In the genomic region with DNA sequence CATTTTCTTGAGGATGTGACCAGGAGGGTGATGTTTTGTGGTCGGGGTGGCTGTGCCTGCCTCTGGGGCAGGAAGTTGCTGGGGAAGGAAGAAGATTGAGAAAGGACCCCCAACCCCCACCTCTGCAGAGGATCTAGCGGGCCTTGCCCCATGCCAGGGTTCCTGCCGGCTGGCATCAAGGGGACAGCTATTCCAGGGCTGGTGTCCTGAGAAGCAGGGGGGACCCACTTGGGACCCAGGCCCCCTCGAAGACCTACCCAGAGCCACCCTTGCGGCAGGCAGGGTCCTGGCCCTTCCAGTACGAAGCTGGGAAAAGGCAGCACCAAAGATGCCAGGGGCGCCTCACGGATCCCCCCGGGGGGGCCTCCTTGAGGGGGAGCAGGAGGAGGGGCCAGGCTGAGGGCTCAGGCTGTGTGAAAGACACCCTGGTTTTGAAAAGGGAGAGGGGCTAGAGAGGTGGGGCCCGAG, we compare ENCODE assay signal across 8 cellular contexts. TPM values are rescaled to one million over a fixed set of nuclear protein-coding genes. Genes with fewer than 3 reads are reported as not detected.
DNase-seq lines count a peak whose midpoint lies in the region; ATAC-seq and TF ChIP-seq lines count a peak whose summit lies in the region.

No MANE protein-coding gene starts in this region.

- no peaks in the 10 kb centered on the region for H3K27me3 ChIP-seq in IMR-90 (ENCODE audit: control insufficient read depth, insufficient read depth, low read length)
- no peaks in the 10 kb centered on the region for H3K27me3 ChIP-seq in WERI-Rb-1 (ENCODE audit: insufficient read depth, low read depth, severe bottlenecking)
- no peaks in the 10 kb centered on the region for H3K27me3 ChIP-seq in heart right ventricle
- H3K27me3 ChIP-seq in spleen (replicated peaks in 1 of 7) = no peaks in the 10 kb centered on the region

- DNase-seq in IMR-90 (no peak), WERI-Rb-1 (no peak), heart right ventricle (peak; percentile 23), spleen (peak; percentile 88), HuH-7.5 (ENCODE audit: low spot score) (no peak), ecto neural progenitor cell (ENCODE audit: low spot score) (no peak), NCI-H2171 treated with DMSO at 0.1 percent for 48 hours (lab: John Stamatoyannopoulos, UW) (no peak)

- no peak overlapping the region for H2AK5ac ChIP-seq in IMR-90 (ENCODE audit: low read depth, low read length)

- H3K4me1 ChIP-seq in IMR-90 (ENCODE audit: control insufficient read depth, insufficient read depth, low read length) = peaks cover 51% of the 10 kb centered on the region
- H3K4me1 ChIP-seq in heart right ventricle = peaks cover 56 to 99% (median 96%) of the 10 kb centered on the region in 9 donors
- peaks cover 75 to 100% (median 97%) of the 10 kb centered on the region in 6 donors for H3K4me1 ChIP-seq in spleen

- no peak overlapping the region; the same call in 1 of the 2 replicates for H3K18ac ChIP-seq in IMR-90 (ENCODE audit: low read depth, low read length)

- no peak overlapping the region for H3K9ac ChIP-seq in IMR-90 (ENCODE audit: low read depth, low read length)

- H3K4ac ChIP-seq in IMR-90 (ENCODE audit: low read depth, low read length) = no peak overlapping the region

- no peak overlapping the region for H3K56ac ChIP-seq in IMR-90 (ENCODE audit: extremely low read depth, insufficient read depth, low read length)

- no TSS peak for BruUV-seq in IMR-90 (replicated peaks; lab: Mats Ljungman, UMichigan)

- no peak overlapping the region for H2BK15ac ChIP-seq in IMR-90 (ENCODE audit: low read depth, low read length)

- TF ChIP-seq RAD21 in IMR-90 (IDR thresholded peaks at IDR 0.05; ENCODE audit: low read length) = no peak

- no peak for ATAC-seq in IMR-90 (ENCODE audit: low read depth)
- no peak for ATAC-seq in heart right ventricle
- no peak for ATAC-seq in GM19328 (IDR thresholded peaks at IDR 0.05; ENCODE audit: unreplicated experiment)

- no peak overlapping the region for H4K91ac ChIP-seq in IMR-90 (ENCODE audit: insufficient read depth, low read depth, low read length)

- no peak overlapping the region for H2BK5ac ChIP-seq in IMR-90 (ENCODE audit: low read depth, low read length, poor library complexity, severe bottlenecking)

- WGBS in IMR-90 (ENCODE audit: extremely low coverage in 2 of 2, insufficient read length in 1 of 2), 2 experiments = 0% methylated on average over 1 of the region's 10 CpGs; no CpG with 5 or more reads in 1 of the 2 experiments
- WGBS in heart right ventricle, 2 donors = 71 to 82% methylated on average over 10 of the region's 10 CpGs
- WGBS in spleen, 5 donors = 27 to 36% (median 29%) methylated on average over 7 to 10 of the region's 10 CpGs

- H3K27ac ChIP-seq in IMR-90 (ENCODE audit: insufficient read depth, low read length) = no peak overlapping the region
- H3K27ac ChIP-seq in WERI-Rb-1 = peak overlapping the region; percentile 21; the same call in 1 of the 2 replicates
- H3K27ac ChIP-seq in heart right ventricle = peak overlapping the region; percentile 52 to 96 (median 88)
- H3K27ac ChIP-seq in spleen = peak overlapping the region; percentile 79 to 98 (median 88)

- CTCF ChIA-PET in IMR-90 (lab: Yijun Ruan, JAX) = no interaction called here

- peak overlapping the region; percentile 39 for H2AK9ac ChIP-seq in IMR-90 (replicated peaks; ENCODE audit: low read depth, low read length, poor library complexity)

- H3K9me3 ChIP-seq in IMR-90 (ENCODE audit: control insufficient read depth, insufficient read depth, low read length) (no peaks in the 10 kb centered on the region), WERI-Rb-1 (ENCODE audit: severe bottlenecking) (no peaks in the 10 kb centered on the region), heart right ventricle (no peaks in the 10 kb centered on the region), spleen (no peaks in the 10 kb centered on the region)

- in situ Hi-C loops in IMR-90 (cut with MboI; ENCODE audit: low sequenced_read_pairs) = no loop called here

- H3K36me3 ChIP-seq in IMR-90 (ENCODE audit: control insufficient read depth, insufficient read depth, low read length) = 0 out of 2 replicates have a peak, but pooled peaks cover 2% of the 10 kb centered on the region
- peaks cover 3% of the 10 kb centered on the region for H3K36me3 ChIP-seq in WERI-Rb-1
- peaks cover 0 to 31% (median 0%) of the 10 kb centered on the region in 9 donors for H3K36me3 ChIP-seq in heart right ventricle
- peaks cover 0 to 46% (median 0%) of the 10 kb centered on the region in 6 donors for H3K36me3 ChIP-seq in spleen

- no peak overlapping the region for H4K8ac ChIP-seq in IMR-90 (ENCODE audit: low read depth in 2 of 2, low read length in 2 of 2)

- no peak overlapping the region for H4K5ac ChIP-seq in IMR-90 (ENCODE audit: low read depth, low read length)

- no peaks in the 10 kb centered on the region for H4K20me1 ChIP-seq in IMR-90 (ENCODE audit: insufficient read depth, low read length)

- H2AFZ ChIP-seq in IMR-90 (replicated peaks; ENCODE audit: low read length, poor library complexity) = no peak overlapping the region

- no peak overlapping the region for H2BK20ac ChIP-seq in IMR-90 (ENCODE audit: low read depth, low read length)

- H3K23ac ChIP-seq in IMR-90 (ENCODE audit: low read depth, low read length) = no peak overlapping the region

- peaks cover 8% of the 10 kb centered on the region; the same call in 1 of the 2 replicates for H3K9me1 ChIP-seq in IMR-90 (ENCODE audit: insufficient read depth, low read length)

- H3K79me1 ChIP-seq in IMR-90 (ENCODE audit: low read depth in 1 of 2, low read length in 2 of 2) = peaks cover 8 to 92% of the 10 kb centered on the region in 2 experiments

- TF ChIP-seq POLR2A in IMR-90 (IDR thresholded peaks at IDR 0.05; ENCODE audit: low read depth, low read length) (no peak), spleen (IDR thresholded peaks at IDR 0.05) (no peak)

- TF ChIP-seq CTCF in IMR-90 (conservative IDR thresholded peaks at IDR 0.05; ENCODE audit: low read depth, low read length) (no peak), WERI-Rb-1 (IDR thresholded peaks at IDR 0.05; ENCODE audit: low read depth, low read length) (no peak), heart right ventricle (IDR thresholded peaks at IDR 0.05) (no peak), spleen (IDR thresholded peaks at IDR 0.05 in 8 of 11, conservative IDR thresholded peaks at IDR 0.05 in 3 of 11) (no peak)

- no peak overlapping the region for H2BK120ac ChIP-seq in IMR-90 (ENCODE audit: low read depth, low read length)

- H3K14ac ChIP-seq in IMR-90 (replicated peaks; ENCODE audit: low read depth, low read length) = no peak overlapping the region

- POLR2A ChIA-PET in IMR-90 (lab: Charles Lee; ENCODE audit: unreplicated experiment) = no interaction called here

- intact Hi-C loops in IMR-90 (cut with micrococcal nuclease) (no loop called here), heart right ventricle (cut with DNase I) (loop anchor here in 2 of 10 donors (5.0 kb wide), 1 partner anchor 43 kb away; a partner anchor contains a TSS), spleen (cut with DNase I; ENCODE audit: low total_unique reads) (no loop called here)

- dilution Hi-C loops in IMR-90 (cut with HindIII; ENCODE audit: low sequenced_read_pairs, unreplicated experiment) = no loop called here

- H3K4me3 ChIP-seq in IMR-90 (ENCODE audit: insufficient read depth, low read depth, low read length) (no peak overlapping the region), WERI-Rb-1 (ENCODE audit: low read depth, low read length) (no peak overlapping the region), heart right ventricle (peak overlapping the region in 8 of 10 donors; percentile 8 to 57 (median 34)), spleen (peak overlapping the region in 7 of 8 donors; percentile 24 to 67 (median 37))

- no peak overlapping the region for H3K4me2 ChIP-seq in IMR-90 (ENCODE audit: low read depth, low read length)

TF ChIP-seq in IMR-90, 13 proteins besides CTCF, POLR2A, EP300 and RAD21:
- no peak for TF ChIP-seq RFX5 (IDR thresholded peaks at IDR 0.05; ENCODE audit: low read depth, low read length)
- no peak for TF ChIP-seq BHLHE40 (IDR thresholded peaks at IDR 0.05; ENCODE audit: low read depth, low read length)
- TF ChIP-seq FOS (IDR thresholded peaks at IDR 0.05; ENCODE audit: low read depth, low read length) = no peak
- TF ChIP-seq MAFK (IDR thresholded peaks at IDR 0.05; ENCODE audit: low read depth, low read length) = no peak
- no peak for TF ChIP-seq RCOR1 (IDR thresholded peaks at IDR 0.05; ENCODE audit: insufficient replicate concordance, low read length)

RNA-seq across cellular contexts. Expression of a gene that starts 6.6 kb away (rescaled TPM):
- 8.9 and 9.0 TPM in 2 replicates for total RNA-seq in IMR-90 (2012; rRNA removed)
- polyA plus RNA-seq in IMR-90 (2012; rRNA removed) = 37.2 and 45.3 TPM in 2 replicates
- 20.8 and 21.2 TPM in 2 replicates for polyA plus RNA-seq in IMR-90 (2012; cell fraction: cytosol; rRNA removed)
- polyA plus RNA-seq in IMR-90 (2012; cell fraction: nucleus; rRNA removed; ENCODE audit: low replicate concordance) = 229 and 480 TPM in 2 replicates
- 10 to 100 TPM; 10.4 to 36.9 (median 16.4) TPM for total RNA-seq in heart right ventricle
- 10 to 100 TPM; 12.3 to 47.7 TPM for polyA plus RNA-seq in heart right ventricle
- total RNA-seq in spleen = 100 to 1,000 TPM; 150 to 295 (median 265) TPM
- polyA plus RNA-seq in spleen = 100 to 1,000 TPM in 1 of 3 donors, 10 to 100 TPM in 2; 42.0 to 138 (median 43.5) TPM

RNA-seq across cellular contexts. Expression of a gene that starts 43.3 kb away (rescaled TPM):
- total RNA-seq in IMR-90 (2012; rRNA removed) (33.3 and 36.9 TPM in 2 replicates), heart right ventricle (10 to 100 TPM; 12.6 to 33.7 (median 14.5) TPM), spleen (10 to 100 TPM; 35.1 to 52.5 (median 50.4) TPM)
- polyA plus RNA-seq in IMR-90 (2012; rRNA removed) (38.5 and 46.1 TPM in 2 replicates), heart right ventricle (10 to 100 TPM; 25.8 to 33.6 TPM), spleen (10 to 100 TPM; 32.7 to 53.5 (median 33.2) TPM)
- 48.6 and 56.4 TPM in 2 replicates for polyA plus RNA-seq in IMR-90 (2012; cell fraction: cytosol; rRNA removed)
- polyA plus RNA-seq in IMR-90 (2012; cell fraction: nucleus; rRNA removed; ENCODE audit: low replicate concordance) = 120 and 143 TPM in 2 replicates

RNA-seq across cellular contexts. Expression of a gene that starts 44.2 kb away (rescaled TPM):
- total RNA-seq in IMR-90 (2012; rRNA removed) = 117 and 122 TPM in 2 replicates
- 190 and 215 TPM in 2 replicates for polyA plus RNA-seq in IMR-90 (2012; rRNA removed)
- 170 and 354 TPM in 2 replicates for polyA plus RNA-seq in IMR-90 (2012; cell fraction: cytosol; rRNA removed)
- polyA plus RNA-seq in IMR-90 (2012; cell fraction: nucleus; rRNA removed; ENCODE audit: low replicate concordance) = 291 and 369 TPM in 2 replicates
- 100 to 1,000 TPM; 188 to 289 (median 214) TPM for total RNA-seq in heart right ventricle
- 100 to 1,000 TPM; 163 to 448 TPM for polyA plus RNA-seq in heart right ventricle
- total RNA-seq in spleen = 100 to 1,000 TPM; 260 to 348 (median 295) TPM
- polyA plus RNA-seq in spleen = 100 to 1,000 TPM; 175 to 224 (median 194) TPM

Comparison
In these comparisons a context has a peak if more than half of its experiments do, and no peak if none do; other contexts are left out.
1. DNase-seq: peak in heart right ventricle (2 of 2) and spleen (single experiment); none in IMR-90 (single experiment), WERI-Rb-1 (single experiment), HuH-7.5 (single experiment), ecto neural progenitor cell (single experiment) and NCI-H2171 treated with DMSO at 0.1 percent for 48 hours (single experiment).
2. H3K4me3 ChIP-seq: peak in heart right ventricle (8 of 10) and spleen (7 of 8); none in IMR-90 (single experiment) and WERI-Rb-1 (single experiment).